ENCODE assay signal across 1 cellular context in genomic region chr22:45770506-45770905, GRCh38.
TF ChIP-seq lines count a peak whose summit lies in the region.

No MANE protein-coding gene starts in this region.

TF ChIP-seq in H1, 55 proteins besides CTCF, POLR2A, EP300 and RAD21:
- TF ChIP-seq SIN3A (conservative IDR thresholded peaks at IDR 0.05 in 1 of 2, IDR thresholded peaks at IDR 0.05 in 1 of 2; ENCODE audit: low read depth in 1 of 2, low read length in 2 of 2) = no peak
- no peak for TF ChIP-seq TAF1 (IDR thresholded peaks at IDR 0.05; ENCODE audit: low read depth, low read length)
- no peak for TF ChIP-seq TAF7 (optimal IDR thresholded peaks at IDR 0.05; ENCODE audit: borderline replicate concordance, low read depth, low read length)
- no peak for TF ChIP-seq RNF2 (IDR thresholded peaks at IDR 0.05; ENCODE audit: borderline replicate concordance, low read depth, low read length, missing control alignments, poor library complexity, severe bottlenecking)
- TF ChIP-seq CREB1 (IDR thresholded peaks at IDR 0.05) = no peak
- TF ChIP-seq BCL11A (IDR thresholded peaks at IDR 0.05; ENCODE audit: low read depth in 2 of 2, low read length in 2 of 2) = no peak
- TF ChIP-seq TBP (IDR thresholded peaks at IDR 0.05; ENCODE audit: low read depth, low read length) = no peak
- TF ChIP-seq JUN (IDR thresholded peaks at IDR 0.05; ENCODE audit: low read depth, low read length) = no peak
- no peak for TF ChIP-seq SIRT6 (IDR thresholded peaks at IDR 0.05; ENCODE audit: low read length)
- TF ChIP-seq BACH1 (IDR thresholded peaks at IDR 0.05; ENCODE audit: low read length) = no peak
